Comparison of ENCODE assay signal across 18 cellular contexts in the genomic region with DNA sequence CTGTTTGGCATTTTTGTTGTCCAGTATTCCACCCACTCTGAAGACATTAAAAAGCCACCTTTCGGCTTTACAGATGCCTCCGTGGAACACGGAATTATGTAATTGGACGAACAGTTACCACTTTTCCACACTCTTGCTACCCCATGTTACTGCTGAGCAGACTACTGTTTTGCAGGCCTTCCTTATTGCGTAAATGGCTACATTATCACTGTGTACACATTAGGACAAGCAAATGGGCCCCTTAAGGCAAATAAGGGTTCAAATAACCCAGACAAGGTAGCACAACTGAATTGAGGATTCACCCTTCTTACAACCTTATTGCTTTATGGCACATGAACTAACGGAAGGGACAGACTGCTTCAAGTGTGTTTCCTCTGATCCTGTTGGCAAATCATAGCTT.
"Had no signal": no experiment of that assay in that cellular context is flagged by ENCODE, and none has a peak within 500 bp of the region (broad histone marks: within the 10 kb centered on the region; RNA-seq: fewer than 3 reads in every experiment).

No MANE protein-coding gene starts in this region.

- ATAC-seq: effector memory CD8-positive, alpha-beta T cell; left lobe of liver; natural killer cell treated with Interleukin-12 subunit alpha and Interleukin-12 subunit beta and Interleukin-15 and Interleukin-18, amount 100 ng/mL, for 72 hours; sciatic nerve; stimulated activated naive CD8-positive, alpha-beta T cell treated with anti-CD3 and anti-CD28 coated beads, Interleukin-15, amount 100 ng/mL, for 72 hours; upper lobe of right lung had no signal

- H3K27me3 Mint-ChIP-seq: effector memory CD8-positive, alpha-beta T cell; natural killer cell treated with Interleukin-12 subunit alpha and Interleukin-12 subunit beta and Interleukin-15 and Interleukin-18, amount 100 ng/mL, for 72 hours; progenitor cell of endocrine pancreas; stimulated activated naive CD8-positive, alpha-beta T cell treated with anti-CD3 and anti-CD28 coated beads, Interleukin-15, amount 100 ng/mL, for 72 hours had no signal

- H3K9me3 Mint-ChIP-seq: effector memory CD8-positive, alpha-beta T cell had no signal

- H3K36me3 Mint-ChIP-seq: memory B cell; natural killer cell treated with Interleukin-12 subunit alpha and Interleukin-12 subunit beta and Interleukin-15 and Interleukin-18, amount 100 ng/mL, for 72 hours had no signal

- DNase-seq: cortex of kidney; effector memory CD8-positive, alpha-beta T cell; head of caudate nucleus; kidney; stimulated activated CD4-positive, alpha-beta T cell treated with anti-CD3 and anti-CD28 coated beads, Interleukin-12 subunit alpha, Interleukin-12 subunit beta, amount 100 ng/mL, for 4 hours; stimulated activated CD4-positive, alpha-beta T cell treated with anti-CD3 and anti-CD28 coated beads, Interleukin-1b, Interleukin-23, amount 100 ng/mL, for 48 hours; stimulated activated CD4-positive, alpha-beta T cell treated with anti-CD3 and anti-CD28 coated beads, Interleukin-4, amount 100 ng/mL, for 1 hour; stimulated activated CD8-positive, alpha-beta memory T cell treated with anti-CD3 and anti-CD28 coated beads, Interleukin-4, amount 100 ng/mL, for 48 hours; stimulated activated naive CD4-positive, alpha-beta T cell; stimulated activated naive CD8-positive, alpha-beta T cell treated with anti-CD3 and anti-CD28 coated beads, Interleukin-15, amount 100 ng/mL, for 72 hours; transverse colon; upper lobe of right lung had no signal

- H3K4me3 Mint-ChIP-seq: effector memory CD8-positive, alpha-beta T cell; memory B cell; natural killer cell treated with Interleukin-12 subunit alpha and Interleukin-12 subunit beta and Interleukin-15 and Interleukin-18, amount 100 ng/mL, for 72 hours; neural crest cell; stimulated activated naive CD8-positive, alpha-beta T cell treated with anti-CD3 and anti-CD28 coated beads, Interleukin-15, amount 100 ng/mL, for 72 hours had no signal

- H3K4me1 Mint-ChIP-seq: memory B cell; neural crest cell; stimulated activated naive CD8-positive, alpha-beta T cell treated with anti-CD3 and anti-CD28 coated beads, Interleukin-15, amount 100 ng/mL, for 72 hours had no signal

- H3K27ac Mint-ChIP-seq: effector memory CD8-positive, alpha-beta T cell; memory B cell; natural killer cell treated with Interleukin-12 subunit alpha and Interleukin-12 subunit beta and Interleukin-15 and Interleukin-18, amount 100 ng/mL, for 72 hours; progenitor cell of endocrine pancreas; stimulated activated naive CD8-positive, alpha-beta T cell treated with anti-CD3 and anti-CD28 coated beads, Interleukin-15, amount 100 ng/mL, for 72 hours had no signal
